18 cellular contexts compared by ENCODE assay signal in genomic region chr7:122942765-122943164, GRCh38. TPM values are rescaled to one million over a fixed set of nuclear protein-coding genes. Genes with fewer than 3 reads are reported as not detected.
DNase-seq lines count a peak whose midpoint lies in the region; ATAC-seq and TF ChIP-seq lines count a peak whose summit lies in the region.
"Had no signal": no experiment of that assay in that cellular context is flagged by ENCODE, and none has a peak within 500 bp of the region (broad histone marks: within the 10 kb centered on the region; RNA-seq: fewer than 3 reads in every experiment).

No MANE protein-coding gene starts in this region.

- intact Hi-C loops in spleen (cut with DNase I; ENCODE audit: low total_unique reads), result no loop called here

- H3K27me3 ChIP-seq in GM23338 (ENCODE audit: insufficient read depth), result no peaks in the 10 kb centered on the region
- no peaks in the 10 kb centered on the region for H3K27me3 ChIP-seq in neural progenitor cell
- H3K27me3 ChIP-seq in spleen (replicated peaks in 1 of 7), result no peaks in the 10 kb centered on the region
- H3K27me3 ChIP-seq: BE2C had no signal

- H3K4me2 ChIP-seq in GM23338 (no peak overlapping the region), neural progenitor cell (no peak overlapping the region)

- H3K4me1 ChIP-seq in GM23338 (ENCODE audit: insufficient read depth), result peaks cover 13% of the 10 kb centered on the region
- no peaks in the 10 kb centered on the region for H3K4me1 ChIP-seq in neural progenitor cell
- no peaks in the 10 kb centered on the region for H3K4me1 ChIP-seq in spleen
- H3K4me1 ChIP-seq: BE2C had no signal

- H3K27ac Mint-ChIP-seq in GM23338 (no peak overlapping the region), neural progenitor cell (no peak overlapping the region)
- H3K27ac Mint-ChIP-seq: CD4-positive, CD25-positive, alpha-beta regulatory T cell; CD8-positive, alpha-beta memory T cell had no signal

- in situ Hi-C loops in G401 (cut with HindIII; ENCODE audit: low sequenced_read_pairs), result no loop called here

- no peaks in the 10 kb centered on the region for H3K9me2 ChIP-seq in GM23338 (ENCODE audit: insufficient read depth)

- no peaks in the 10 kb centered on the region for H3K9me3 ChIP-seq in neural progenitor cell (ENCODE audit: low read depth)
- no peaks in the 10 kb centered on the region for H3K9me3 ChIP-seq in spleen
- H3K9me3 ChIP-seq: BE2C had no signal

- peak; percentile 32; the same call in 2 of the 3 replicates for ATAC-seq in GM23338
- ATAC-seq: GM12878 had no signal

- H3K4me3 Mint-ChIP-seq in GM23338 (no peak overlapping the region), neural progenitor cell (no peak overlapping the region)
- H3K4me3 Mint-ChIP-seq: CD4-positive, CD25-positive, alpha-beta regulatory T cell; CD8-positive, alpha-beta memory T cell; H9 had no signal

- H3F3A ChIP-seq in GM23338 (replicated peaks; ENCODE audit: low read depth) (no peaks in the 10 kb centered on the region), neural progenitor cell (ENCODE audit: low read depth) (no peaks in the 10 kb centered on the region)

- H3K9ac ChIP-seq in neural progenitor cell, result no peak overlapping the region

- no peaks in the 10 kb centered on the region for H3K36me3 Mint-ChIP-seq in GM23338 (ENCODE audit: low read depth)
- H3K36me3 Mint-ChIP-seq in neural progenitor cell, result no peaks in the 10 kb centered on the region
- H3K36me3 Mint-ChIP-seq: CD4-positive, CD25-positive, alpha-beta regulatory T cell; CD8-positive, alpha-beta memory T cell had no signal

- H3K9me3 Mint-ChIP-seq in GM23338, result no peaks in the 10 kb centered on the region
- no peaks in the 10 kb centered on the region for H3K9me3 Mint-ChIP-seq in neural progenitor cell
- H3K9me3 Mint-ChIP-seq: H9 had no signal

- H3K27me3 Mint-ChIP-seq in GM23338 (ENCODE audit: insufficient read depth, low read depth, poor library complexity) (no peaks in the 10 kb centered on the region), neural progenitor cell (ENCODE audit: insufficient read depth, low read depth) (no peaks in the 10 kb centered on the region)
- H3K27me3 Mint-ChIP-seq: CD4-positive, CD25-positive, alpha-beta regulatory T cell; CD8-positive, alpha-beta memory T cell had no signal

- DNase-seq in G401 (ENCODE audit: low spot score), result peak; percentile 41
- no peak for DNase-seq in GM23338 (ENCODE audit: low spot score)
- no peak for DNase-seq in neural progenitor cell (ENCODE audit: low spot score)
- no peak for DNase-seq in medulla oblongata (ENCODE audit: extremely low spot score)
- no peak for DNase-seq in spleen
- DNase-seq: ACHN; BE2C; C1 segment of cervical spinal cord; CD4-positive, CD25-positive, alpha-beta regulatory T cell; CD8-positive, alpha-beta memory T cell; COR-L47; DMS 273 treated with DMSO at 0.1 percent for 48 hours; DMS79 treated with DMSO at 0.1 percent for 48 hours; H9 had no signal

- H3K79me2 ChIP-seq in GM23338 (replicated peaks; ENCODE audit: insufficient read depth) (no peaks in the 10 kb centered on the region), neural progenitor cell (ENCODE audit: low read depth) (no peaks in the 10 kb centered on the region)

- TF ChIP-seq CTCF in GM23338 (conservative IDR thresholded peaks at IDR 0.05; ENCODE audit: low read depth in 2 of 2), result no peak
- no peak for TF ChIP-seq CTCF in VCaP (conservative IDR thresholded peaks at IDR 0.05)
- no peak for TF ChIP-seq CTCF in neural progenitor cell (IDR thresholded peaks at IDR 0.05)
- no peak for TF ChIP-seq CTCF in spleen (IDR thresholded peaks at IDR 0.05 in 8 of 11, conservative IDR thresholded peaks at IDR 0.05 in 3 of 11)

- peak overlapping the region; percentile 70; the same call in 1 of the 2 replicates for H2AFZ ChIP-seq in GM23338
- H2AFZ ChIP-seq in neural progenitor cell (replicated peaks), result peak overlapping the region; percentile 86

- TF ChIP-seq POLR2A in spleen (IDR thresholded peaks at IDR 0.05), result no peak

- peaks cover 17% of the 10 kb centered on the region; the same call in 2 of the 3 replicates for H3K4me1 Mint-ChIP-seq in GM23338
- H3K4me1 Mint-ChIP-seq in neural progenitor cell, result no peaks in the 10 kb centered on the region
- H3K4me1 Mint-ChIP-seq: CD4-positive, CD25-positive, alpha-beta regulatory T cell; CD8-positive, alpha-beta memory T cell had no signal

- H3K27ac ChIP-seq in GM23338 (ENCODE audit: low read depth), result no peak overlapping the region
- H3K27ac ChIP-seq in VCaP, result 0 out of 2 replicates have a peak overlapping the region, but pooled peaks have one; percentile 1
- no peak overlapping the region for H3K27ac ChIP-seq in neural progenitor cell
- H3K27ac ChIP-seq in spleen, result no peak overlapping the region

- no peaks in the 10 kb centered on the region for H4K20me1 ChIP-seq in GM23338 (replicated peaks; ENCODE audit: insufficient read depth)
- H4K20me1 ChIP-seq in neural progenitor cell (ENCODE audit: low read depth), result no peaks in the 10 kb centered on the region

- H3K36me3 ChIP-seq in GM23338 (ENCODE audit: insufficient read depth) (no peaks in the 10 kb centered on the region), neural progenitor cell (no peaks in the 10 kb centered on the region), spleen (no peaks in the 10 kb centered on the region)
- H3K36me3 ChIP-seq: BE2C had no signal

- H3K4me3 ChIP-seq in GM23338 (no peak overlapping the region), neural progenitor cell (no peak overlapping the region), spleen (no peak overlapping the region)
- H3K4me3 ChIP-seq: GM12878 had no signal

TF ChIP-seq in GM23338, 12 proteins besides CTCF, POLR2A, EP300 and RAD21 (continues in another document):
- TF ChIP-seq EZH2phosphoT487 (IDR thresholded peaks at IDR 0.05; ENCODE audit: unreplicated experiment) (no peak), POLR2AphosphoS5 (IDR thresholded peaks at IDR 0.05; ENCODE audit: low read depth) (no peak), ZNF331 (CRISPR knock-in tag; IDR thresholded peaks at IDR 0.05; ENCODE audit: low read depth) (no peak)

RNA-seq across cellular contexts. Expression of gene TAS2R16, which starts 52.7 kb away (rescaled TPM):
- not detected in 2 replicates for total RNA-seq in G401 (2014; rRNA removed; shearing (Covaris generic))
- total RNA-seq in GM23338 (2014; rRNA removed; shearing (Covaris generic)), result not detected in 2 replicates
- polyA plus RNA-seq in GM23338 (2016; fragmentation: Nextera tagmentation; extraction: Ambion mirVana), result not detected in 2 replicates
- total RNA-seq in neural progenitor cell (ENCODE audit: low replicate concordance), result not detected in 2 replicates
- not detected for total RNA-seq in spleen
- polyA plus RNA-seq in spleen, result not detected
- total RNA-seq: CD4-positive, CD25-positive, alpha-beta regulatory T cell; CD8-positive, alpha-beta memory T cell; GM12878; H1; H9; HT-29 had no signal
- polyA plus RNA-seq: CD4-positive, CD25-positive, alpha-beta regulatory T cell; CD8-positive, alpha-beta memory T cell; GM12878; H1 had no signal

RNA-seq across cellular contexts. Expression of gene CADPS2, which starts 56.5 kb away (rescaled TPM):
- 0.25 and 0.31 TPM in 2 replicates for total RNA-seq in G401 (2014; rRNA removed; shearing (Covaris generic))
- 31.7 and 36.9 TPM in 2 replicates for total RNA-seq in GM23338 (2014; rRNA removed; shearing (Covaris generic))
- 15.1 and 16.3 TPM in 2 replicates for polyA plus RNA-seq in GM23338 (2016; fragmentation: Nextera tagmentation; extraction: Ambion mirVana)
- total RNA-seq in neural progenitor cell (ENCODE audit: low replicate concordance), result 13.2 and 19.1 TPM in 2 replicates
- 10 to 100 TPM in 6 of 7 donors, 1 to 10 TPM in 1; 8.9 to 19.3 (median 15.5) TPM for total RNA-seq in spleen
- 1 to 10 TPM; 2.4 to 5.1 (median 2.6) TPM for polyA plus RNA-seq in spleen
- total RNA-seq: CD4-positive, CD25-positive, alpha-beta regulatory T cell; CD8-positive, alpha-beta memory T cell had no signal
- polyA plus RNA-seq: CD8-positive, alpha-beta memory T cell had no signal
